In the genomic region with DNA sequence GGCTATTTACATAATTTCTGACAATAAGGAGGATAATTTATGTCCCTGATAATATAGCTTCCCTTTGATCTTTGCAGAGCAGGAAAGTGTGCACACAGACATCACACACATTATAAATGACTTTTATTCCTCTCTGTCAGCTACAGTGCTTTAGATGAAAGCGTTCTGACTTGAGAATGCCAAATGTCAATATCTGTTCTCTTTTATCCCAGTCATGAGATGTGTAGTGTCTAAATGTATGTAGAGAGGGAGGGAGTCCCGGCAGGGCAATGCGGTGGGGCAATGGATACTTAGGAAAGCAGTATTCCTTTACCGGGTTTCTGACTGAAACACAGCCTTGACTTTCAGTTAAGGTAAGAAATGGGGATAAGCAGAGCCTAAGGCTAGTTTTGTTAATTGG, we compare ENCODE assay signal across 1 cellular context.
TF ChIP-seq lines count a peak whose summit lies in the region.

No MANE protein-coding gene starts in this region.

TF ChIP-seq in HepG2, 621 proteins besides CTCF, POLR2A, EP300 and RAD21 (continued from another document):
- TF ChIP-seq TBX3 (IDR thresholded peaks at IDR 0.05; ENCODE audit: borderline replicate concordance) (peak; percentile 44; the same call in 1 of the 2 replicates), NFKB2 (CRISPR knock-in tag; IDR thresholded peaks at IDR 0.05; ENCODE audit: borderline replicate concordance) (no peak), FOXA3 (CRISPR knock-in tag; IDR thresholded peaks at IDR 0.05) (peak; percentile 55; the same call in 1 of the 2 replicates), TCF7 (IDR thresholded peaks at IDR 0.05; ENCODE audit: low read depth) (peak; percentile 90), SRY (CRISPR knock-in tag; IDR thresholded peaks at IDR 0.05) (no peak), SOX5 (CRISPR knock-in tag; IDR thresholded peaks at IDR 0.05; ENCODE audit: borderline replicate concordance) (0 out of 2 replicates have a peak, but pooled peaks have one; percentile 18), PPARG (CRISPR knock-in tag; conservative IDR thresholded peaks at IDR 0.05) (0 out of 2 replicates have a peak, but pooled peaks have one; percentile 17), FOXA1 (IDR thresholded peaks at IDR 0.05) (no peak), FOXA1 (CRISPR knock-in tag; IDR thresholded peaks at IDR 0.05) (peak; percentile 64), CREM (IDR thresholded peaks at IDR 0.05) (peak; percentile 39; the same call in 1 of the 2 replicates), CREM (CRISPR knock-in tag; IDR thresholded peaks at IDR 0.05) (no peak), NCOA2 (CRISPR knock-in tag; IDR thresholded peaks at IDR 0.05) (peak; percentile 52; the same call in 1 of the 2 replicates), NR2F6 (IDR thresholded peaks at IDR 0.05) (0 out of 2 replicates have a peak, but pooled peaks have one; percentile 31), NR2F6 (CRISPR knock-in tag; IDR thresholded peaks at IDR 0.05) (no peak), ZBTB42 (CRISPR knock-in tag; IDR thresholded peaks at IDR 0.05) (no peak)
- TF ChIP-seq, protein P1, sequence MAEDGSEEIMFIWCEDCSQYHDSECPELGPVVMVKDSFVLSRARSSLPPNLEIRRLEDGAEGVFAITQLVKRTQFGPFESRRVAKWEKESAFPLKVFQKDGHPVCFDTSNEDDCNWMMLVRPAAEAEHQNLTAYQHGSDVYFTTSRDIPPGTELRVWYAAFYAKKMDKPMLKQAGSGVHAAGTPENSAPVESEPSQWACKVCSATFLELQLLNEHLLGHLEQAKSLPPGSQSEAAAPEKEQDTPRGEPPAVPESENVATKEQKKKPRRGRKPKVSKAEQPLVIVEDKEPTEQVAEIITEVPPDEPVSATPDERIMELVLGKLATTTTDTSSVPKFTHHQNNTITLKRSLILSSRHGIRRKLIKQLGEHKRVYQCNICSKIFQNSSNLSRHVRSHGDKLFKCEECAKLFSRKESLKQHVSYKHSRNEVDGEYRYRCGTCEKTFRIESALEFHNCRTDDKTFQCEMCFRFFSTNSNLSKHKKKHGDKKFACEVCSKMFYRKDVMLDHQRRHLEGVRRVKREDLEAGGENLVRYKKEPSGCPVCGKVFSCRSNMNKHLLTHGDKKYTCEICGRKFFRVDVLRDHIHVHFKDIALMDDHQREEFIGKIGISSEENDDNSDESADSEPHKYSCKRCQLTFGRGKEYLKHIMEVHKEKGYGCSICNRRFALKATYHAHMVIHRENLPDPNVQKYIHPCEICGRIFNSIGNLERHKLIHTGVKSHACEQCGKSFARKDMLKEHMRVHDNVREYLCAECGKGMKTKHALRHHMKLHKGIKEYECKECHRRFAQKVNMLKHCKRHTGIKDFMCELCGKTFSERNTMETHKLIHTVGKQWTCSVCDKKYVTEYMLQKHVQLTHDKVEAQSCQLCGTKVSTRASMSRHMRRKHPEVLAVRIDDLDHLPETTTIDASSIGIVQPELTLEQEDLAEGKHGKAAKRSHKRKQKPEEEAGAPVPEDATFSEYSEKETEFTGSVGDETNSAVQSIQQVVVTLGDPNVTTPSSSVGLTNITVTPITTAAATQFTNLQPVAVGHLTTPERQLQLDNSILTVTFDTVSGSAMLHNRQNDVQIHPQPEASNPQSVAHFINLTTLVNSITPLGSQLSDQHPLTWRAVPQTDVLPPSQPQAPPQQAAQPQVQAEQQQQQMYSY (CRISPR knock-in tag; IDR thresholded peaks at IDR 0.05), result no peak
- TF ChIP-seq, protein P2, sequence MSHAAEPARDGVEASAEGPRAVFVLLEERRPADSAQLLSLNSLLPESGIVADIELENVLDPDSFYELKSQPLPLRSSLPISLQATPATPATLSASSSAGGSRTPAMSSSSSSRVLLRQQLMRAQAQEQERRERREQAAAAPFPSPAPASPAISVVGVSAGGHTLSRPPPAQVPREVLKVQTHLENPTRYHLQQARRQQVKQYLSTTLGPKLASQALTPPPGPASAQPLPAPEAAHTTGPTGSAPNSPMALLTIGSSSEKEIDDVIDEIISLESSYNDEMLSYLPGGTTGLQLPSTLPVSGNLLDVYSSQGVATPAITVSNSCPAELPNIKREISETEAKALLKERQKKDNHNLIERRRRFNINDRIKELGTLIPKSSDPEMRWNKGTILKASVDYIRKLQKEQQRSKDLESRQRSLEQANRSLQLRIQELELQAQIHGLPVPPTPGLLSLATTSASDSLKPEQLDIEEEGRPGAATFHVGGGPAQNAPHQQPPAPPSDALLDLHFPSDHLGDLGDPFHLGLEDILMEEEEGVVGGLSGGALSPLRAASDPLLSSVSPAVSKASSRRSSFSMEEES (CRISPR knock-in tag; IDR thresholded peaks at IDR 0.05), result peak; percentile 91
- TF ChIP-seq, protein P3, sequence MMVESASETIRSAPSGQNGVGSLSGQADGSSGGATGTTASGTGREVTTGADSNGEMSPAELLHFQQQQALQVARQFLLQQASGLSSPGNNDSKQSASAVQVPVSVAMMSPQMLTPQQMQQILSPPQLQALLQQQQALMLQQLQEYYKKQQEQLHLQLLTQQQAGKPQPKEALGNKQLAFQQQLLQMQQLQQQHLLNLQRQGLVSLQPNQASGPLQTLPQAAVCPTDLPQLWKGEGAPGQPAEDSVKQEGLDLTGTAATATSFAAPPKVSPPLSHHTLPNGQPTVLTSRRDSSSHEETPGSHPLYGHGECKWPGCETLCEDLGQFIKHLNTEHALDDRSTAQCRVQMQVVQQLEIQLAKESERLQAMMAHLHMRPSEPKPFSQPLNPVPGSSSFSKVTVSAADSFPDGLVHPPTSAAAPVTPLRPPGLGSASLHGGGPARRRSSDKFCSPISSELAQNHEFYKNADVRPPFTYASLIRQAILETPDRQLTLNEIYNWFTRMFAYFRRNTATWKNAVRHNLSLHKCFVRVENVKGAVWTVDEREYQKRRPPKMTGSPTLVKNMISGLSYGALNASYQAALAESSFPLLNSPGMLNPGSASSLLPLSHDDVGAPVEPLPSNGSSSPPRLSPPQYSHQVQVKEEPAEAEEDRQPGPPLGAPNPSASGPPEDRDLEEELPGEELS (CRISPR knock-in tag; IDR thresholded peaks at IDR 0.05), result no peak
- TF ChIP-seq, protein P4, sequence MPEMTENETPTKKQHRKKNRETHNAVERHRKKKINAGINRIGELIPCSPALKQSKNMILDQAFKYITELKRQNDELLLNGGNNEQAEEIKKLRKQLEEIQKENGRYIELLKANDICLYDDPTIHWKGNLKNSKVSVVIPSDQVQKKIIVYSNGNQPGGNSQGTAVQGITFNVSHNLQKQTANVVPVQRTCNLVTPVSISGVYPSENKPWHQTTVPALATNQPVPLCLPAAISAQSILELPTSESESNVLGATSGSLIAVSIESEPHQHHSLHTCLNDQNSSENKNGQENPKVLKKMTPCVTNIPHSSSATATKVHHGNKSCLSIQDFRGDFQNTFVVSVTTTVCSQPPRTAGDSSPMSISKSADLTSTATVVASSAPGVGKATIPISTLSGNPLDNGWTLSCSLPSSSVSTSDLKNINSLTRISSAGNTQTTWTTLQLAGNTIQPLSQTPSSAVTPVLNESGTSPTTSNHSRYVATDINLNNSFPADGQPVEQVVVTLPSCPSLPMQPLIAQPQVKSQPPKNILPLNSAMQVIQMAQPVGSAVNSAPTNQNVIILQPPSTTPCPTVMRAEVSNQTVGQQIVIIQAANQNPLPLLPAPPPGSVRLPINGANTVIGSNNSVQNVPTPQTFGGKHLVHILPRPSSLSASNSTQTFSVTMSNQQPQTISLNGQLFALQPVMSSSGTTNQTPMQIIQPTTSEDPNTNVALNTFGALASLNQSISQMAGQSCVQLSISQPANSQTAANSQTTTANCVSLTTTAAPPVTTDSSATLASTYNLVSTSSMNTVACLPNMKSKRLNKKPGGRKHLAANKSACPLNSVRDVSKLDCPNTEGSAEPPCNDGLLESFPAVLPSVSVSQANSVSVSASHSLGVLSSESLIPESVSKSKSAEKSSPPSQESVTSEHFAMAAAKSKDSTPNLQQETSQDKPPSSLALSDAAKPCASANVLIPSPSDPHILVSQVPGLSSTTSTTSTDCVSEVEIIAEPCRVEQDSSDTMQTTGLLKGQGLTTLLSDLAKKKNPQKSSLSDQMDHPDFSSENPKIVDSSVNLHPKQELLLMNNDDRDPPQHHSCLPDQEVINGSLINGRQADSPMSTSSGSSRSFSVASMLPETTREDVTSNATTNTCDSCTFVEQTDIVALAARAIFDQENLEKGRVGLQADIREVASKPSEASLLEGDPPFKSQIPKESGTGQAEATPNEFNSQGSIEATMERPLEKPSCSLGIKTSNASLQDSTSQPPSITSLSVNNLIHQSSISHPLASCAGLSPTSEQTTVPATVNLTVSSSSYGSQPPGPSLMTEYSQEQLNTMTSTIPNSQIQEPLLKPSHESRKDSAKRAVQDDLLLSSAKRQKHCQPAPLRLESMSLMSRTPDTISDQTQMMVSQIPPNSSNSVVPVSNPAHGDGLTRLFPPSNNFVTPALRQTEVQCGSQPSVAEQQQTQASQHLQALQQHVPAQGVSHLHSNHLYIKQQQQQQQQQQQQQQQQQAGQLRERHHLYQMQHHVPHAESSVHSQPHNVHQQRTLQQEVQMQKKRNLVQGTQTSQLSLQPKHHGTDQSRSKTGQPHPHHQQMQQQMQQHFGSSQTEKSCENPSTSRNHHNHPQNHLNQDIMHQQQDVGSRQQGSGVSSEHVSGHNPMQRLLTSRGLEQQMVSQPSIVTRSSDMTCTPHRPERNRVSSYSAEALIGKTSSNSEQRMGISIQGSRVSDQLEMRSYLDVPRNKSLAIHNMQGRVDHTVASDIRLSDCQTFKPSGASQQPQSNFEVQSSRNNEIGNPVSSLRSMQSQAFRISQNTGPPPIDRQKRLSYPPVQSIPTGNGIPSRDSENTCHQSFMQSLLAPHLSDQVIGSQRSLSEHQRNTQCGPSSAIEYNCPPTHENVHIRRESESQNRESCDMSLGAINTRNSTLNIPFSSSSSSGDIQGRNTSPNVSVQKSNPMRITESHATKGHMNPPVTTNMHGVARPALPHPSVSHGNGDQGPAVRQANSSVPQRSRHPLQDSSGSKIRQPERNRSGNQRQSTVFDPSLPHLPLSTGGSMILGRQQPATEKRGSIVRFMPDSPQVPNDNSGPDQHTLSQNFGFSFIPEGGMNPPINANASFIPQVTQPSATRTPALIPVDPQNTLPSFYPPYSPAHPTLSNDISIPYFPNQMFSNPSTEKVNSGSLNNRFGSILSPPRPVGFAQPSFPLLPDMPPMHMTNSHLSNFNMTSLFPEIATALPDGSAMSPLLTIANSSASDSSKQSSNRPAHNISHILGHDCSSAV (CRISPR knock-in tag; IDR thresholded peaks at IDR 0.05; ENCODE audit: borderline replicate concordance), result no peak
